ENCODE assay signal across 28 cellular contexts in genomic region chr15:56879502-56879901, GRCh38.
"Had no signal": no experiment of that assay in that cellular context is flagged by ENCODE, and none has a peak within 500 bp of the region (broad histone marks: within the 10 kb centered on the region; RNA-seq: fewer than 3 reads in every experiment).

No MANE protein-coding gene starts in this region.

- DNase-seq: activated CD4-positive, alpha-beta memory T cell treated with anti-CD3 and anti-CD28 coated beads for 36 hours; activated CD4-positive, alpha-beta T cell treated with anti-CD3 and anti-CD28 coated beads for 36 hours; activated CD4-positive, alpha-beta T cell treated with anti-CD3 and anti-CD28 coated beads, Interleukin-2, amount 10 ng/mL, durations not matched to agents 24 days and 14 days; activated CD4-positive, CD25-positive, alpha-beta regulatory T cell; activated CD4-positive, CD25-positive, alpha-beta regulatory T cell treated with anti-CD3 and anti-CD28 coated beads, Interleukin-2, amount 50 U/mL, for 72 hours; activated CD8-positive, alpha-beta memory T cell treated with anti-CD3 and anti-CD28 coated beads, Interleukin-2, amount 10 ng/mL, durations not matched to agents 7 days and 5 days; activated CD8-positive, alpha-beta memory T cell treated with anti-CD3 and anti-CD28 coated beads, Interleukin-2, amount 50 U/mL, for 4 hours; activated CD8-positive, alpha-beta T cell treated with anti-CD3 and anti-CD28 coated beads, Interleukin-2, amount 10 ng/mL, durations not matched to agents 7 days and 5 days; activated effector memory CD4-positive, alpha-beta T cell treated with anti-CD3 and anti-CD28 coated beads, Interleukin-2, amount 50 U/mL, for 16 hours; activated naive CD4-positive, alpha-beta T cell treated with anti-CD3 and anti-CD28 coated beads for 36 hours; activated T-cell treated with anti-CD3 and anti-CD28 coated beads, Interleukin-2, amount 50 U/mL, for 1 hour; activated T-cell treated with anti-CD3 and anti-CD28 coated beads, Interleukin-2, amount 50 U/mL, for 48 hours; amniotic stem cell; anterior cingulate cortex; brain microvascular endothelial cell; dorsolateral prefrontal cortex; effector memory CD4-positive, alpha-beta T cell; endodermal cell; foreskin fibroblast; heart right ventricle; T-helper 2 cell had no signal

- H3K27ac Mint-ChIP-seq: activated CD4-positive, alpha-beta memory T cell treated with anti-CD3 and anti-CD28 coated beads for 36 hours; activated CD4-positive, alpha-beta T cell treated with anti-CD3 and anti-CD28 coated beads for 36 hours; activated CD4-positive, alpha-beta T cell treated with anti-CD3 and anti-CD28 coated beads, Interleukin-2, amount 10 ng/mL, durations not matched to agents 24 days and 14 days; activated CD8-positive, alpha-beta memory T cell treated with anti-CD3 and anti-CD28 coated beads, Interleukin-2, amount 10 ng/mL, durations not matched to agents 7 days and 5 days; activated CD8-positive, alpha-beta T cell treated with anti-CD3 and anti-CD28 coated beads, Interleukin-2, amount 10 ng/mL, durations not matched to agents 7 days and 5 days; activated naive CD4-positive, alpha-beta T cell treated with anti-CD3 and anti-CD28 coated beads for 36 hours; activated naive CD8-positive, alpha-beta T cell; activated T-helper 1 cell treated with anti-CD3 and anti-CD28 coated beads, Interleukin-12 subunit alpha, Interleukin-12 subunit beta, Interleukin-2, Interleukin-4 antibody, amounts not matched to agents 30 ng/mL and 10 ng/mL and 1 ng/mL, durations not matched to agents 14 hours and 24 hours and 36 hours; activated T-helper 2 cell treated with anti-CD3 and anti-CD28 coated beads, Interferon-gamma antibody, Interleukin-2, Interleukin-4, amounts not matched to agents 10 μg/mL and 5 μg/mL and 100 μg/mL, durations not matched to agents 14 hours and 24 hours and 36 hours; dendritic cell treated with granulocyte-macrophage colony-stimulating factor and Interleukin-4, amounts not matched to agents 40 ng/mL and 50 ng/mL, for 4 days; endodermal cell had no signal

- H3K4me3 Mint-ChIP-seq: activated CD4-positive, alpha-beta memory T cell treated with anti-CD3 and anti-CD28 coated beads for 36 hours; activated CD4-positive, alpha-beta T cell treated with anti-CD3 and anti-CD28 coated beads for 36 hours; activated CD4-positive, alpha-beta T cell treated with anti-CD3 and anti-CD28 coated beads, Interleukin-2, amount 10 ng/mL, durations not matched to agents 24 days and 14 days; activated CD8-positive, alpha-beta memory T cell treated with anti-CD3 and anti-CD28 coated beads, Interleukin-2, amount 10 ng/mL, durations not matched to agents 7 days and 5 days; activated CD8-positive, alpha-beta T cell treated with anti-CD3 and anti-CD28 coated beads, Interleukin-2, amount 10 ng/mL, durations not matched to agents 7 days and 5 days; activated naive CD4-positive, alpha-beta T cell treated with anti-CD3 and anti-CD28 coated beads for 36 hours; activated naive CD8-positive, alpha-beta T cell; activated T-helper 1 cell treated with anti-CD3 and anti-CD28 coated beads, Interleukin-12 subunit alpha, Interleukin-12 subunit beta, Interleukin-2, Interleukin-4 antibody, amounts not matched to agents 30 ng/mL and 10 ng/mL and 1 ng/mL, durations not matched to agents 14 hours and 24 hours and 36 hours; central memory CD8-positive, alpha-beta T cell; dendritic cell treated with granulocyte-macrophage colony-stimulating factor and Interleukin-4, amounts not matched to agents 40 ng/mL and 50 ng/mL, for 4 days; endodermal cell had no signal

- H3K27me3 Mint-ChIP-seq: activated CD4-positive, alpha-beta memory T cell treated with anti-CD3 and anti-CD28 coated beads for 36 hours; activated CD4-positive, alpha-beta T cell treated with anti-CD3 and anti-CD28 coated beads for 36 hours; activated naive CD8-positive, alpha-beta T cell; central memory CD8-positive, alpha-beta T cell; dendritic cell treated with granulocyte-macrophage colony-stimulating factor and Interleukin-4, amounts not matched to agents 40 ng/mL and 50 ng/mL, for 4 days had no signal

- H3K36me3 ChIP-seq: brain microvascular endothelial cell, heart right ventricle had no signal

- ATAC-seq: activated CD4-positive, alpha-beta T cell treated with anti-CD3 and anti-CD28 coated beads for 36 hours; activated CD8-positive, alpha-beta memory T cell treated with anti-CD3 and anti-CD28 coated beads, Interleukin-2, amount 10 ng/mL, durations not matched to agents 7 days and 5 days; activated CD8-positive, alpha-beta T cell treated with anti-CD3 and anti-CD28 coated beads, Interleukin-2, amount 10 ng/mL, durations not matched to agents 7 days and 5 days; esophagus mucosa; heart right ventricle had no signal

- H3K27me3 ChIP-seq: brain microvascular endothelial cell, dorsolateral prefrontal cortex, heart right ventricle had no signal

- H3K4me1 Mint-ChIP-seq: activated CD4-positive, alpha-beta T cell treated with anti-CD3 and anti-CD28 coated beads for 36 hours; activated CD4-positive, alpha-beta T cell treated with anti-CD3 and anti-CD28 coated beads, Interleukin-2, amount 10 ng/mL, durations not matched to agents 24 days and 14 days; activated CD8-positive, alpha-beta memory T cell treated with anti-CD3 and anti-CD28 coated beads, Interleukin-2, amount 10 ng/mL, durations not matched to agents 7 days and 5 days; central memory CD8-positive, alpha-beta T cell; endodermal cell had no signal

- H3K4me3 ChIP-seq: coronary artery, dorsolateral prefrontal cortex, heart right ventricle had no signal

- H3K9me3 Mint-ChIP-seq: activated CD4-positive, alpha-beta memory T cell treated with anti-CD3 and anti-CD28 coated beads for 36 hours; activated CD4-positive, alpha-beta T cell treated with anti-CD3 and anti-CD28 coated beads, Interleukin-2, amount 10 ng/mL, durations not matched to agents 24 days and 14 days; activated naive CD4-positive, alpha-beta T cell treated with anti-CD3 and anti-CD28 coated beads for 36 hours; activated T-helper 1 cell treated with anti-CD3 and anti-CD28 coated beads, Interleukin-12 subunit alpha, Interleukin-12 subunit beta, Interleukin-2, Interleukin-4 antibody, amounts not matched to agents 30 ng/mL and 10 ng/mL and 1 ng/mL, durations not matched to agents 14 hours and 24 hours and 36 hours; activated T-helper 2 cell treated with anti-CD3 and anti-CD28 coated beads, Interferon-gamma antibody, Interleukin-2, Interleukin-4, amounts not matched to agents 10 μg/mL and 5 μg/mL and 100 μg/mL, durations not matched to agents 14 hours and 24 hours and 36 hours; central memory CD8-positive, alpha-beta T cell; dendritic cell treated with granulocyte-macrophage colony-stimulating factor and Interleukin-4, amounts not matched to agents 40 ng/mL and 50 ng/mL, for 4 days; endodermal cell had no signal

- H3K27ac ChIP-seq: brain microvascular endothelial cell, coronary artery, dorsolateral prefrontal cortex, heart right ventricle had no signal

- H3K9me3 ChIP-seq: heart right ventricle had no signal

- H3K4me1 ChIP-seq: heart right ventricle had no signal

- H3K36me3 Mint-ChIP-seq: activated CD4-positive, alpha-beta memory T cell treated with anti-CD3 and anti-CD28 coated beads for 36 hours; activated CD8-positive, alpha-beta memory T cell treated with anti-CD3 and anti-CD28 coated beads, Interleukin-2, amount 10 ng/mL, durations not matched to agents 7 days and 5 days; activated naive CD8-positive, alpha-beta T cell had no signal
